ENCODE assay signal across 2 cellular contexts in genomic region chrX:111328858-111329257, GRCh38.
TF ChIP-seq lines count a peak whose summit lies in the region.

No MANE protein-coding gene starts in this region.

TF ChIP-seq in HepG2, 621 proteins besides CTCF, POLR2A, EP300 and RAD21:
- TF ChIP-seq, protein P1, sequence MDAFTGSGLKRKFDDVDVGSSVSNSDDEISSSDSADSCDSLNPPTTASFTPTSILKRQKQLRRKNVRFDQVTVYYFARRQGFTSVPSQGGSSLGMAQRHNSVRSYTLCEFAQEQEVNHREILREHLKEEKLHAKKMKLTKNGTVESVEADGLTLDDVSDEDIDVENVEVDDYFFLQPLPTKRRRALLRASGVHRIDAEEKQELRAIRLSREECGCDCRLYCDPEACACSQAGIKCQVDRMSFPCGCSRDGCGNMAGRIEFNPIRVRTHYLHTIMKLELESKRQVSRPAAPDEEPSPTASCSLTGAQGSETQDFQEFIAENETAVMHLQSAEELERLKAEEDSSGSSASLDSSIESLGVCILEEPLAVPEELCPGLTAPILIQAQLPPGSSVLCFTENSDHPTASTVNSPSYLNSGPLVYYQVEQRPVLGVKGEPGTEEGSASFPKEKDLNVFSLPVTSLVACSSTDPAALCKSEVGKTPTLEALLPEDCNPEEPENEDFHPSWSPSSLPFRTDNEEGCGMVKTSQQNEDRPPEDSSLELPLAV (CRISPR knock-in tag; conservative IDR thresholded peaks at IDR 0.05; ENCODE audit: low read depth) = no peak
- TF ChIP-seq MAFF (IDR thresholded peaks at IDR 0.05; ENCODE audit: low read depth, low read length) (peak; percentile 72), ZSCAN25 (CRISPR knock-in tag; IDR thresholded peaks at IDR 0.05) (no peak), SALL2 (CRISPR knock-in tag; IDR thresholded peaks at IDR 0.05) (no peak), MAFK (conservative IDR thresholded peaks at IDR 0.05 in 1 of 2, IDR thresholded peaks at IDR 0.05 in 1 of 2; ENCODE audit: low read length in 2 of 2) (peak; percentile 30 to 81; a peak in 3 of 4 replicates), KAT8 (CRISPR knock-in tag; IDR thresholded peaks at IDR 0.05) (no peak), ZNF703 (CRISPR knock-in tag; IDR thresholded peaks at IDR 0.05; ENCODE audit: borderline replicate concordance) (no peak), ZNF766 (CRISPR knock-in tag; IDR thresholded peaks at IDR 0.05; ENCODE audit: borderline replicate concordance) (no peak), JUND (CRISPR knock-in tag; IDR thresholded peaks at IDR 0.05) (no peak), ZNF841 (CRISPR knock-in tag; IDR thresholded peaks at IDR 0.05; ENCODE audit: borderline replicate concordance) (no peak), ZNF205 (CRISPR knock-in tag; IDR thresholded peaks at IDR 0.05) (no peak), PITX1 (CRISPR knock-in tag; IDR thresholded peaks at IDR 0.05) (no peak)
- TF ChIP-seq, protein P2, sequence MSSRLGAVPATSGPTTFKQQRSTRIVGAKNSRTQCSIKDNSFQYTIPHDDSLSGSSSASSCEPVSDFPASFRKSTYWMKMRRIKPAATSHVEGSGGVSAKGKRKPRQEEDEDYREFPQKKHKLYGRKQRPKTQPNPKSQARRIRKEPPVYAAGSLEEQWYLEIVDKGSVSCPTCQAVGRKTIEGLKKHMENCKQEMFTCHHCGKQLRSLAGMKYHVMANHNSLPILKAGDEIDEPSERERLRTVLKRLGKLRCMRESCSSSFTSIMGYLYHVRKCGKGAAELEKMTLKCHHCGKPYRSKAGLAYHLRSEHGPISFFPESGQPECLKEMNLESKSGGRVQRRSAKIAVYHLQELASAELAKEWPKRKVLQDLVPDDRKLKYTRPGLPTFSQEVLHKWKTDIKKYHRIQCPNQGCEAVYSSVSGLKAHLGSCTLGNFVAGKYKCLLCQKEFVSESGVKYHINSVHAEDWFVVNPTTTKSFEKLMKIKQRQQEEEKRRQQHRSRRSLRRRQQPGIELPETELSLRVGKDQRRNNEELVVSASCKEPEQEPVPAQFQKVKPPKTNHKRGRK (CRISPR knock-in tag; IDR thresholded peaks at IDR 0.05) = no peak

TF ChIP-seq in K562, 482 proteins besides CTCF, POLR2A, EP300 and RAD21 (continued from another document):
- TF ChIP-seq ZNF280A (IDR thresholded peaks at IDR 0.05; ENCODE audit: low read depth, partially characterized antibody) (no peak), HNRNPUL1 (IDR thresholded peaks at IDR 0.05; ENCODE audit: low read length) (no peak)
